17 cellular contexts compared by ENCODE assay signal in the genomic region with DNA sequence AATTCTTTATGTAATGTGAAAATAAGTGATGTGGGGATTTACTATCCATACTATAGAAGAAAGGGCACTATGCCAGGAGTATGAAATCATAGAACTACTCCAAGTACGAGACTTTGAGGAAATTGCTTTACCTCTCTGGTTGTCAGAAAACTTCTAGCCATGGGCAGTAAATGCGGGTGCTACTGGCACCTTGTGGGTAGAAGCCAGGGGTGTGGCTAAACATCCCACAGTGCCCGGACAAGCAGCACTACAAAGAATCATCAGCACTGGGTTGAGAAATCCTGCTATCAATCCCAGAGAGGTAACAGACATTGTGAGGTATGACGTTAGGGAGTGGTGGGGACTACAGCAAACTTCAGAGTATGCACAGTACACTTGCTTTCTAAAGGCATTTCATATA.
DNase-seq lines count a peak whose midpoint lies in the region; ATAC-seq and TF ChIP-seq lines count a peak whose summit lies in the region.
"Had no signal": no experiment of that assay in that cellular context is flagged by ENCODE, and none has a peak within 500 bp of the region (broad histone marks: within the 10 kb centered on the region; RNA-seq: fewer than 3 reads in every experiment).

No MANE protein-coding gene starts in this region.

- H3K27me3 Mint-ChIP-seq in nephron (ENCODE audit: low read depth) = peaks cover 3% of the 10 kb centered on the region

- H3K9me3 Mint-ChIP-seq in nephron = peaks cover 34% of the 10 kb centered on the region
- H3K9me3 Mint-ChIP-seq: CD8-positive, alpha-beta T cell had no signal

- no peak for TF ChIP-seq POLR2A in vagina (IDR thresholded peaks at IDR 0.05)

- peak overlapping the region in 3 of 11 experiments; percentile 13 to 52 (median 28); a peak in 4 of 22 replicates for H3K27ac ChIP-seq in BLaER1 treated with 17β-estradiol and CSF1 and Interleukin-3, amounts not matched to agents 10 nM and 100 nM
- peak overlapping the region; percentile 54 for H3K27ac ChIP-seq in vagina
- H3K27ac ChIP-seq: C4-2B, RWPE1 had no signal

- no peak overlapping the region for H3K4me3 Mint-ChIP-seq in nephron
- H3K4me3 Mint-ChIP-seq: CD8-positive, alpha-beta T cell had no signal

- peak overlapping the region; percentile 33 to 90 (median 83) for H3K27ac Mint-ChIP-seq in nephron
- H3K27ac Mint-ChIP-seq: CD8-positive, alpha-beta T cell had no signal

- TF ChIP-seq CTCF in epithelial cell of esophagus (IDR thresholded peaks at IDR 0.05; ENCODE audit: insufficient read depth, low read depth, low read length, missing control alignments) (no peak), nephron (IDR thresholded peaks at IDR 0.05; ENCODE audit: unreplicated experiment in 3 of 3) (no peak), vagina (IDR thresholded peaks at IDR 0.05) (no peak)

- no peak overlapping the region for H3K4me3 ChIP-seq in BLaER1 treated with 17β-estradiol and CSF1 and Interleukin-3, amounts not matched to agents 10 nM and 100 nM
- no peak overlapping the region for H3K4me3 ChIP-seq in epithelial cell of esophagus (ENCODE audit: low read length)
- no peak overlapping the region for H3K4me3 ChIP-seq in vagina

- H3K4me1 Mint-ChIP-seq in nephron = peaks cover 11% of the 10 kb centered on the region

- intact Hi-C loops in vagina (cut with DNase I) = no loop called here

- H3K4me2 ChIP-seq in BLaER1 treated with 17β-estradiol and CSF1 and Interleukin-3, amounts not matched to agents 10 nM and 100 nM = peak overlapping the region in 9 of 11 experiments; percentile 53 to 83 (median 75); a peak in 17 of 22 replicates

- H4K20me1 ChIP-seq in BLaER1 treated with 17β-estradiol and CSF1 and Interleukin-3, amounts not matched to agents 10 nM and 100 nM = peaks cover 0 to 21% (median 0%) of the 10 kb centered on the region in 11 experiments; a peak in 3 of 22 replicates

- no peak for ATAC-seq in GM18907 (IDR thresholded peaks at IDR 0.05; ENCODE audit: unreplicated experiment)
- ATAC-seq: CD8-positive, alpha-beta T cell; Panc1 had no signal

- DNase-seq in epithelial cell of esophagus (ENCODE audit: low read depth) = peak; percentile 13
- DNase-seq in vagina (ENCODE audit: extremely low spot score in 2 of 2) = no peak
- DNase-seq in T-helper 9 cell = no peak
- DNase-seq in NCI-H526 treated with DMSO at 0.1 percent for 48 hours (lab: John Stamatoyannopoulos, UW) = no peak
- DNase-seq: AML-193; CD8-positive, alpha-beta T cell; EL; GDM1; HCEC 1CT; KG1; MM.1S had no signal

- peaks cover 12 to 43% (median 20%) of the 10 kb centered on the region in 11 experiments for H3K9me3 ChIP-seq in BLaER1 treated with 17β-estradiol and CSF1 and Interleukin-3, amounts not matched to agents 10 nM and 100 nM (replicated peaks in 1 of 11)
- H3K9me3 ChIP-seq in vagina = no peaks in the 10 kb centered on the region

- peaks cover 46% of the 10 kb centered on the region for H3K36me3 Mint-ChIP-seq in nephron (ENCODE audit: low read depth)

- peaks cover 0 to 4% (median 0%) of the 10 kb centered on the region in 11 experiments; a peak in 2 of 22 replicates for H3K36me3 ChIP-seq in BLaER1 treated with 17β-estradiol and CSF1 and Interleukin-3, amounts not matched to agents 10 nM and 100 nM
- H3K36me3 ChIP-seq in vagina = no peaks in the 10 kb centered on the region

- H3K27me3 ChIP-seq in BLaER1 treated with 17β-estradiol and CSF1 and Interleukin-3, amounts not matched to agents 10 nM and 100 nM = peaks cover 14 to 93% (median 23%) of the 10 kb centered on the region in 11 experiments; a peak in 21 of 22 replicates
- H3K27me3 ChIP-seq in vagina = no peaks in the 10 kb centered on the region

- H3K4me1 ChIP-seq in BLaER1 treated with 17β-estradiol and CSF1 and Interleukin-3, amounts not matched to agents 10 nM and 100 nM = peaks cover 16 to 55% (median 46%) of the 10 kb centered on the region in 10 experiments
- H3K4me1 ChIP-seq in vagina = peaks cover 6% of the 10 kb centered on the region

- no peak overlapping the region for H3K9ac ChIP-seq in BLaER1 treated with 17β-estradiol and CSF1 and Interleukin-3, amounts not matched to agents 10 nM and 100 nM
